Comparison of ENCODE assay signal across 1 cellular context in the genomic region with DNA sequence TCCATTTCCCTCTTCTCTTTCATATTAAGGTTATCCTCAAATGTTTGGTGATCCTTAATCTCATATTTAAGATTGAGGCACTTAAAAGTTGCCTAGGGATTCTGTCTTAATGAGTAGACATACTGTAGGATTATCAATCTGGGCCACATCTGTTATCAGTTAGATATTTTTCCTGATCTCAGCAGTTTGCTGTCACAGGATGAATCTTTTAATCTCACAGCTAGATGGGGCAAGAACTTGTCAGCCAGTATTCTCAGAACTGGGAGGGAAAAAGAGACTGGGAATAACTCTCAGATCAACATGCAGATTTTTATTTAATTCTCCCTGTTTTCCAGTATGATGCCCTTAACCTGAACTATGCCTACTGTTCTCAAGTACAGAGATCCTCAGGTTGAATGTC.
TF ChIP-seq lines count a peak whose summit lies in the region.

No MANE protein-coding gene starts in this region.

TF ChIP-seq in liver, 16 proteins besides CTCF, POLR2A, EP300 and RAD21 (continued from another document):
- TF ChIP-seq, protein P1, sequence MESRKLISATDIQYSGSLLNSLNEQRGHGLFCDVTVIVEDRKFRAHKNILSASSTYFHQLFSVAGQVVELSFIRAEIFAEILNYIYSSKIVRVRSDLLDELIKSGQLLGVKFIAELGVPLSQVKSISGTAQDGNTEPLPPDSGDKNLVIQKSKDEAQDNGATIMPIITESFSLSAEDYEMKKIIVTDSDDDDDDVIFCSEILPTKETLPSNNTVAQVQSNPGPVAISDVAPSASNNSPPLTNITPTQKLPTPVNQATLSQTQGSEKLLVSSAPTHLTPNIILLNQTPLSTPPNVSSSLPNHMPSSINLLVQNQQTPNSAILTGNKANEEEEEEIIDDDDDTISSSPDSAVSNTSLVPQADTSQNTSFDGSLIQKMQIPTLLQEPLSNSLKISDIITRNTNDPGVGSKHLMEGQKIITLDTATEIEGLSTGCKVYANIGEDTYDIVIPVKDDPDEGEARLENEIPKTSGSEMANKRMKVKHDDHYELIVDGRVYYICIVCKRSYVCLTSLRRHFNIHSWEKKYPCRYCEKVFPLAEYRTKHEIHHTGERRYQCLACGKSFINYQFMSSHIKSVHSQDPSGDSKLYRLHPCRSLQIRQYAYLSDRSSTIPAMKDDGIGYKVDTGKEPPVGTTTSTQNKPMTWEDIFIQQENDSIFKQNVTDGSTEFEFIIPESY (IDR thresholded peaks at IDR 0.05): no peak
- no peak for TF ChIP-seq NR2F2 (IDR thresholded peaks at IDR 0.05)
- no peak for TF ChIP-seq FOXA2 (IDR thresholded peaks at IDR 0.05)
- TF ChIP-seq SP1 (IDR thresholded peaks at IDR 0.05): no peak
- TF ChIP-seq TAF1 (conservative IDR thresholded peaks at IDR 0.05): no peak
- no peak for TF ChIP-seq FOXA1 (IDR thresholded peaks at IDR 0.05)
- no peak for TF ChIP-seq GABPA (IDR thresholded peaks at IDR 0.05 in 1 of 2, conservative IDR thresholded peaks at IDR 0.05 in 1 of 2)
TF ChIP-seq in liver: peak in this region for 0.
